Comparison of ENCODE assay signal across 2 cellular contexts in genomic region chr3:41881233-41881821, GRCh38.
TF ChIP-seq lines count a peak whose summit lies in the region.

No MANE protein-coding gene starts in this region.

TF ChIP-seq in H1, 55 proteins besides CTCF, POLR2A, EP300 and RAD21 (continued from another document):
- TF ChIP-seq PHF8 (conservative IDR thresholded peaks at IDR 0.05; ENCODE audit: low read depth, low read length), result no peak
- TF ChIP-seq RNF2 (IDR thresholded peaks at IDR 0.05; ENCODE audit: borderline replicate concordance, low read depth, low read length, missing control alignments, poor library complexity, severe bottlenecking), result no peak
- no peak for TF ChIP-seq CBX8 (IDR thresholded peaks at IDR 0.05; ENCODE audit: borderline replicate concordance, low read depth, low read length)
- no peak for TF ChIP-seq NANOG (IDR thresholded peaks at IDR 0.05; ENCODE audit: insufficient read depth, low read depth, low read length, poor library complexity, severe bottlenecking)

TF ChIP-seq in neural cell, 6 proteins besides CTCF, POLR2A, EP300 and RAD21 (continued from another document):
- TF ChIP-seq REST (IDR thresholded peaks at IDR 0.05; ENCODE audit: borderline replicate concordance) (no peak), SMC3 (conservative IDR thresholded peaks at IDR 0.05; ENCODE audit: poor library complexity) (peak; percentile 80)
